In genomic region chr6:44931385-44931784, GRCh38 we compare ENCODE assay signal across 21 cellular contexts.
DNase-seq lines count a peak whose midpoint lies in the region; ATAC-seq and TF ChIP-seq lines count a peak whose summit lies in the region.
"Had no signal": no experiment of that assay in that cellular context is flagged by ENCODE, and none has a peak within 500 bp of the region (broad histone marks: within the 10 kb centered on the region; RNA-seq: fewer than 3 reads in every experiment).

No MANE protein-coding gene starts in this region.

- H3K9me3 ChIP-seq in DND-41 (ENCODE audit: insufficient read depth, low read length, severe bottlenecking), result no peaks in the 10 kb centered on the region
- H3K9me3 ChIP-seq: BLaER1 treated with 17β-estradiol and CSF1 and Interleukin-3, amounts not matched to agents 10 nM and 100 nM; MG63; Peyer's patch; upper lobe of left lung had no signal

- no peak for TF ChIP-seq CTCF in DND-41 (IDR thresholded peaks at IDR 0.05; ENCODE audit: borderline replicate concordance, extremely low read depth, low read length, poor library complexity, severe bottlenecking)

- no peaks in the 10 kb centered on the region for H3K27me3 Mint-ChIP-seq in activated T-cell treated with anti-CD3 and anti-CD28 coated beads, Interleukin-2, amount 50 U/mL, for 24 hours
- H3K27me3 Mint-ChIP-seq in activated naive CD8-positive, alpha-beta T cell treated with anti-CD3 and anti-CD28 coated beads for 36 hours, result no peaks in the 10 kb centered on the region
- no peaks in the 10 kb centered on the region for H3K27me3 Mint-ChIP-seq in natural killer cell treated with Interleukin-12 subunit alpha and Interleukin-12 subunit beta and Interleukin-15 and Interleukin-18, amount 100 ng/mL, for 72 hours
- H3K27me3 Mint-ChIP-seq: memory B cell had no signal

- no peak overlapping the region for H2AFZ ChIP-seq in DND-41 (ENCODE audit: low read depth, low read length)

- H3K4me1 ChIP-seq in DND-41 (ENCODE audit: insufficient read depth, low read length), result peaks cover 50% of the 10 kb centered on the region
- H3K4me1 ChIP-seq: BLaER1 treated with 17β-estradiol and CSF1 and Interleukin-3, amounts not matched to agents 10 nM and 100 nM; Peyer's patch; upper lobe of left lung had no signal

- no peak overlapping the region; a peak in 1 of 4 replicates for H3K4me3 ChIP-seq in DND-41 (ENCODE audit: low read depth in 1 of 2, low read length in 2 of 2)
- H3K4me3 ChIP-seq: BLaER1 treated with 17β-estradiol and CSF1 and Interleukin-3, amounts not matched to agents 10 nM and 100 nM; MG63; Peyer's patch; upper lobe of left lung had no signal

- no peak for ATAC-seq in DND-41 (ENCODE audit: insufficient read depth, low read depth)
- no peak for ATAC-seq in natural killer cell treated with Interleukin-12 subunit alpha and Interleukin-12 subunit beta and Interleukin-15 and Interleukin-18, amount 100 ng/mL, for 72 hours
- no peak for ATAC-seq in HG03565 (IDR thresholded peaks at IDR 0.05; ENCODE audit: unreplicated experiment)
- no peak for ATAC-seq in HG03442 (IDR thresholded peaks at IDR 0.05; ENCODE audit: unreplicated experiment)

- peak overlapping the region; percentile 74; the same call in 1 of the 2 replicates for H3K27ac ChIP-seq in DND-41 (ENCODE audit: low read length)
- H3K27ac ChIP-seq: BLaER1 treated with 17β-estradiol and CSF1 and Interleukin-3, amounts not matched to agents 10 nM and 100 nM; upper lobe of left lung had no signal

- H3K27ac Mint-ChIP-seq in activated T-cell treated with anti-CD3 and anti-CD28 coated beads, Interleukin-2, amount 50 U/mL, for 24 hours, result peak overlapping the region; percentile 71
- peak overlapping the region; percentile 81 for H3K27ac Mint-ChIP-seq in activated naive CD8-positive, alpha-beta T cell treated with anti-CD3 and anti-CD28 coated beads for 36 hours
- peak overlapping the region; percentile 89 to 90 for H3K27ac Mint-ChIP-seq in natural killer cell treated with Interleukin-12 subunit alpha and Interleukin-12 subunit beta and Interleukin-15 and Interleukin-18, amount 100 ng/mL, for 72 hours
- H3K27ac Mint-ChIP-seq: memory B cell had no signal

- H3K36me3 Mint-ChIP-seq in activated T-cell treated with anti-CD3 and anti-CD28 coated beads, Interleukin-2, amount 50 U/mL, for 24 hours (ENCODE audit: low read depth), result peaks cover 7% of the 10 kb centered on the region
- peaks cover 12% of the 10 kb centered on the region for H3K36me3 Mint-ChIP-seq in activated naive CD8-positive, alpha-beta T cell treated with anti-CD3 and anti-CD28 coated beads for 36 hours
- peaks cover 6% of the 10 kb centered on the region for H3K36me3 Mint-ChIP-seq in natural killer cell treated with Interleukin-12 subunit alpha and Interleukin-12 subunit beta and Interleukin-15 and Interleukin-18, amount 100 ng/mL, for 72 hours

- no peak overlapping the region for H3K4me3 Mint-ChIP-seq in activated T-cell treated with anti-CD3 and anti-CD28 coated beads, Interleukin-2, amount 50 U/mL, for 24 hours
- H3K4me3 Mint-ChIP-seq in activated naive CD8-positive, alpha-beta T cell treated with anti-CD3 and anti-CD28 coated beads for 36 hours, result peak overlapping the region; percentile 51
- peak overlapping the region; percentile 95 for H3K4me3 Mint-ChIP-seq in natural killer cell treated with Interleukin-12 subunit alpha and Interleukin-12 subunit beta and Interleukin-15 and Interleukin-18, amount 100 ng/mL, for 72 hours
- H3K4me3 Mint-ChIP-seq: memory B cell had no signal

- no peaks in the 10 kb centered on the region for H3K79me2 ChIP-seq in DND-41 (ENCODE audit: insufficient read depth, low read length)

- H3K36me3 ChIP-seq in DND-41 (ENCODE audit: insufficient read depth, low read length), result no peaks in the 10 kb centered on the region
- H3K36me3 ChIP-seq: BLaER1 treated with 17β-estradiol and CSF1 and Interleukin-3, amounts not matched to agents 10 nM and 100 nM; MG63; Peyer's patch; upper lobe of left lung had no signal

- no peak for DNase-seq in activated T-cell treated with anti-CD3 and anti-CD28 coated beads, Interleukin-2, amount 50 U/mL, for 24 hours
- DNase-seq in activated T-cell treated with anti-CD3 and anti-CD28 coated beads for 4 hours (no peak), DND-41 (no peak), D341Med (ENCODE audit: low spot score) (no peak)
- DNase-seq in activated naive CD8-positive, alpha-beta T cell treated with anti-CD3 and anti-CD28 coated beads for 36 hours, result no peak
- no peak for DNase-seq in natural killer cell treated with Interleukin-12 subunit alpha and Interleukin-12 subunit beta and Interleukin-15 and Interleukin-18, amount 100 ng/mL, for 72 hours (ENCODE audit: low spot score)
- DNase-seq: ACHN; DMS153; GF-D8; MG63; NCI-H1417 treated with DMSO at 0.1 percent for 48 hours; NK-92 treated with Interleukin-12 subunit alpha and Interleukin-12 subunit beta, amount 100 ng/mL, for 24 hours; Peyer's patch; retina; stimulated activated CD4-positive, alpha-beta T cell treated with anti-CD3 and anti-CD28 coated beads, Interleukin-12 subunit alpha, Interleukin-12 subunit beta, amount 100 ng/mL, for 4 hours; stimulated activated CD4-positive, alpha-beta T cell treated with anti-CD3 and anti-CD28 coated beads, Interleukin-4, amount 100 ng/mL, for 4 hours; upper lobe of left lung had no signal

- no peaks in the 10 kb centered on the region for H3K9me3 Mint-ChIP-seq in activated T-cell treated with anti-CD3 and anti-CD28 coated beads, Interleukin-2, amount 50 U/mL, for 24 hours
- H3K9me3 Mint-ChIP-seq in activated naive CD8-positive, alpha-beta T cell treated with anti-CD3 and anti-CD28 coated beads for 36 hours, result peaks cover 5% of the 10 kb centered on the region
- H3K9me3 Mint-ChIP-seq in natural killer cell treated with Interleukin-12 subunit alpha and Interleukin-12 subunit beta and Interleukin-15 and Interleukin-18, amount 100 ng/mL, for 72 hours, result no peaks in the 10 kb centered on the region

- peak overlapping the region; percentile 75; the same call in 1 of the 2 replicates for H3K4me2 ChIP-seq in DND-41 (ENCODE audit: insufficient read depth, low read length)
- H3K4me2 ChIP-seq: BLaER1 treated with 17β-estradiol and CSF1 and Interleukin-3, amounts not matched to agents 10 nM and 100 nM had no signal

- H4K20me1 ChIP-seq in DND-41 (ENCODE audit: insufficient read depth, low read length), result no peaks in the 10 kb centered on the region
- H4K20me1 ChIP-seq: BLaER1 treated with 17β-estradiol and CSF1 and Interleukin-3, amounts not matched to agents 10 nM and 100 nM had no signal

- peaks cover 49% of the 10 kb centered on the region for H3K4me1 Mint-ChIP-seq in activated T-cell treated with anti-CD3 and anti-CD28 coated beads, Interleukin-2, amount 50 U/mL, for 24 hours (ENCODE audit: low read depth)
- H3K4me1 Mint-ChIP-seq in activated naive CD8-positive, alpha-beta T cell treated with anti-CD3 and anti-CD28 coated beads for 36 hours, result peaks cover 51% of the 10 kb centered on the region
- peaks cover 18 to 40% of the 10 kb centered on the region in 2 donors for H3K4me1 Mint-ChIP-seq in natural killer cell treated with Interleukin-12 subunit alpha and Interleukin-12 subunit beta and Interleukin-15 and Interleukin-18, amount 100 ng/mL, for 72 hours (ENCODE audit: low read depth in 2 of 2)
- H3K4me1 Mint-ChIP-seq: memory B cell had no signal

- H3K27me3 ChIP-seq in DND-41 (ENCODE audit: insufficient read depth, low read length, poor library complexity), result no peaks in the 10 kb centered on the region
- H3K27me3 ChIP-seq: BLaER1 treated with 17β-estradiol and CSF1 and Interleukin-3, amounts not matched to agents 10 nM and 100 nM; MG63; Peyer's patch; upper lobe of left lung had no signal

- H3K9ac ChIP-seq in DND-41 (ENCODE audit: low read depth, low read length), result peak overlapping the region; percentile 50
- H3K9ac ChIP-seq: BLaER1 treated with 17β-estradiol and CSF1 and Interleukin-3, amounts not matched to agents 10 nM and 100 nM had no signal
